8 cellular contexts compared by ENCODE assay signal in genomic region chr3:144930431-144930830, GRCh38.
"Had no signal": no experiment of that assay in that cellular context is flagged by ENCODE, and none has a peak within 500 bp of the region (broad histone marks: within the 10 kb centered on the region; RNA-seq: fewer than 3 reads in every experiment).

No MANE protein-coding gene starts in this region.

- DNase-seq: GDM1, GF-D8 had no signal

- H3K4me3 ChIP-seq: GM12878 had no signal

- FAIRE-seq: G401.6, GM12878, GM12891, GM12892, GM18507, GM19239 had no signal

- ATAC-seq: GM12878 had no signal
